Comparison of ENCODE assay signal across 2 cellular contexts in the genomic region with DNA sequence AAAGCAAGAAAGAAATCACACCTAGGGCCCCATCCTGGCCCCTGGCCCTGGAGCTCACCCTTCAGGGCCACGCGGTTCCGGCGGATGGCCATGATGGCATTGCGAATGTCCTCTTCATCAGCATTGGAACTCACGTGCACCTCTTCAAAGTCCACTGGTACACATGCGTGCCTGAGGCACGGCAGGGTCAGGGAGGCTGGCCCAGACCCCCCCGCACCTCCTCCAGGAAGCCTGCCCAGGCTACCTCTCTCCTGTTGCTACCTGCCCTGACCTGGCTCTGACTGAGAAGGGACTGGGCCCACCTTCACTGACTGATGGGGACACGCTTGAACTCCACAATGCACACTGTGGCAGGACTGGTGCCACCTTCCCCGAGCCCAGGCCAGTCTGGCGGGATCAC.
TF ChIP-seq lines count a peak whose summit lies in the region.

No MANE protein-coding gene starts in this region.

TF ChIP-seq in K562, 482 proteins besides CTCF, POLR2A, EP300 and RAD21:
- TF ChIP-seq ZFP36 (IDR thresholded peaks at IDR 0.05; ENCODE audit: low read depth, low read length, partially characterized antibody) (peak; percentile 76), POLR2G (IDR thresholded peaks at IDR 0.05; ENCODE audit: low read depth, low read length) (peak; percentile 44), SMC3 (conservative IDR thresholded peaks at IDR 0.05; ENCODE audit: insufficient read depth, low read depth, low read length) (no peak)
TF ChIP-seq in K562: peak in this region for 2.

TF ChIP-seq in GM23338, 12 proteins besides CTCF, POLR2A, EP300 and RAD21:
- TF ChIP-seq, protein P1, sequence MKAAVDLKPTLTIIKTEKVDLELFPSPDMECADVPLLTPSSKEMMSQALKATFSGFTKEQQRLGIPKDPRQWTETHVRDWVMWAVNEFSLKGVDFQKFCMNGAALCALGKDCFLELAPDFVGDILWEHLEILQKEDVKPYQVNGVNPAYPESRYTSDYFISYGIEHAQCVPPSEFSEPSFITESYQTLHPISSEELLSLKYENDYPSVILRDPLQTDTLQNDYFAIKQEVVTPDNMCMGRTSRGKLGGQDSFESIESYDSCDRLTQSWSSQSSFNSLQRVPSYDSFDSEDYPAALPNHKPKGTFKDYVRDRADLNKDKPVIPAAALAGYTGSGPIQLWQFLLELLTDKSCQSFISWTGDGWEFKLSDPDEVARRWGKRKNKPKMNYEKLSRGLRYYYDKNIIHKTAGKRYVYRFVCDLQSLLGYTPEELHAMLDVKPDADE (IDR thresholded peaks at IDR 0.05), result no peak
- TF ChIP-seq STAT1 (IDR thresholded peaks at IDR 0.05; ENCODE audit: unreplicated experiment), result no peak
- TF ChIP-seq ZNF331 (CRISPR knock-in tag; IDR thresholded peaks at IDR 0.05; ENCODE audit: low read depth), result no peak
TF ChIP-seq in GM23338: peak in this region for 0.
